Comparison of ENCODE assay signal across 24 cellular contexts in genomic region chr3:165443664-165444063, GRCh38.
"Had no signal": no experiment of that assay in that cellular context is flagged by ENCODE, and none has a peak within 500 bp of the region (broad histone marks: within the 10 kb centered on the region; RNA-seq: fewer than 3 reads in every experiment).

No MANE protein-coding gene starts in this region.

- ATAC-seq: effector memory CD8-positive, alpha-beta T cell; esophagus mucosa; foreskin keratinocyte; gastrocnemius medialis; gastroesophageal sphincter; heart left ventricle; heart right ventricle had no signal

- DNase-seq: colonic mucosa; cortex of kidney; dermis blood vessel endothelial cell; dorsolateral prefrontal cortex; effector CD4-positive, alpha-beta T cell; effector CD8-positive, alpha-beta T cell; effector memory CD4-positive, alpha-beta T cell; effector memory CD8-positive, alpha-beta T cell; endodermal cell; erythroblast; esophagus squamous epithelium; foreskin fibroblast; foreskin keratinocyte; foreskin melanocyte; gastrocnemius medialis; glutamatergic neuron; head of caudate nucleus; heart left ventricle; heart right ventricle had no signal

- H3K27ac ChIP-seq: colonic mucosa, coronary artery, dorsolateral prefrontal cortex, epithelial cell of prostate, esophagus muscularis mucosa, esophagus squamous epithelium, foreskin keratinocyte, gastrocnemius medialis, gastroesophageal sphincter, heart left ventricle, heart right ventricle had no signal

- H3K4me3 ChIP-seq: colonic mucosa, coronary artery, dorsolateral prefrontal cortex, esophagus muscularis mucosa, esophagus squamous epithelium, gastrocnemius medialis, gastroesophageal sphincter, heart left ventricle, heart right ventricle had no signal

- H3K36me3 ChIP-seq: colonic mucosa, esophagus muscularis mucosa, esophagus squamous epithelium, gastrocnemius medialis, gastroesophageal sphincter, heart left ventricle, heart right ventricle had no signal

- H3K27me3 ChIP-seq: colonic mucosa, esophagus muscularis mucosa, esophagus squamous epithelium, foreskin keratinocyte, gastrocnemius medialis, gastroesophageal sphincter, heart left ventricle, heart right ventricle had no signal

- H3K4me1 ChIP-seq: colonic mucosa, esophagus squamous epithelium, gastrocnemius medialis, gastroesophageal sphincter, heart left ventricle, heart right ventricle had no signal
